In genomic region chr17:45253237-45253636, GRCh38 we compare ENCODE assay signal across 12 cellular contexts. TPM values are rescaled to one million over a fixed set of nuclear protein-coding genes. Genes with fewer than 3 reads are reported as not detected.
DNase-seq lines count a peak whose midpoint lies in the region; ATAC-seq, FAIRE-seq and TF ChIP-seq lines count a peak whose summit lies in the region.
"Not testable (repeated sequence)": the region's sequence is repeated elsewhere in the genome, so short reads cannot be mapped to it uniquely, and the experiment has no call there.
"Had no signal": no experiment of that assay in that cellular context is flagged by ENCODE, and none has a peak within 500 bp of the region (broad histone marks: within the 10 kb centered on the region; RNA-seq: fewer than 3 reads in every experiment).

No MANE protein-coding gene starts in this region.

- peaks cover 41% of the 10 kb centered on the region for H3K36me3 Mint-ChIP-seq in CD4-positive, alpha-beta T cell (ENCODE audit: low read depth)
- H3K36me3 Mint-ChIP-seq in activated CD4-positive, alpha-beta T cell treated with anti-CD3 and anti-CD28 coated beads, Interleukin-2, amount 10 ng/mL, durations not matched to agents 24 days and 14 days (ENCODE audit: low read depth), result peaks cover 24% of the 10 kb centered on the region
- H3K36me3 Mint-ChIP-seq in activated T-cell treated with anti-CD3 and anti-CD28 coated beads, Interleukin-2, amount 50 U/mL, for 72 hours (ENCODE audit: insufficient read depth in 2 of 2); activated naive CD8-positive, alpha-beta T cell; neural crest cell (ENCODE audit: low read depth): not testable (repeated sequence)

- H3K18ac ChIP-seq in H1 (ENCODE audit: extremely low read depth, low read length), result not testable (repeated sequence)

- POLR2A ChIA-PET in CD4-positive, alpha-beta T cell (lab: Charles Lee), result interaction anchor here (1.1 to 4.3 kb wide), 2 partner anchors 28 to 34 kb away, joined by 6 to 23 read pairs; no protein-coding TSS in a partner anchor
- POLR2A ChIA-PET in H1 (lab: Charles Lee; ENCODE audit: partially characterized antibody), result interaction anchor here (0.9 to 5.7 kb wide), 3 partner anchors 11 to 24 kb away, joined by 3 to 16 read pairs (median 3); no protein-coding TSS in a partner anchor

- TF ChIP-seq CTCF in CD4-positive, alpha-beta T cell (IDR thresholded peaks at IDR 0.05); Peyer's patch (IDR thresholded peaks at IDR 0.05); H1 (IDR thresholded peaks at IDR 0.05; ENCODE audit: control extremely low read depth in 1 of 3, insufficient read depth in 1 of 3, low read depth in 1 of 3, low read length in 3 of 3); neural crest cell (conservative IDR thresholded peaks at IDR 0.05); transverse colon (IDR thresholded peaks at IDR 0.05): not testable (repeated sequence)

- H3K27me3 Mint-ChIP-seq in CD4-positive, alpha-beta T cell; activated CD4-positive, alpha-beta T cell treated with anti-CD3 and anti-CD28 coated beads, Interleukin-2, amount 10 ng/mL, durations not matched to agents 24 days and 14 days; activated T-cell treated with anti-CD3 and anti-CD28 coated beads, Interleukin-2, amount 50 U/mL, for 72 hours (ENCODE audit: low read depth); activated naive CD8-positive, alpha-beta T cell; neural crest cell (ENCODE audit: low read depth): not testable (repeated sequence)

- peak overlapping the region; percentile 100 for H3K27ac Mint-ChIP-seq in CD4-positive, alpha-beta T cell
- H3K27ac Mint-ChIP-seq in activated CD4-positive, alpha-beta T cell treated with anti-CD3 and anti-CD28 coated beads, Interleukin-2, amount 10 ng/mL, durations not matched to agents 24 days and 14 days, result peak overlapping the region; percentile 73
- peak overlapping the region; percentile 68 for H3K27ac Mint-ChIP-seq in activated T-cell treated with anti-CD3 and anti-CD28 coated beads, Interleukin-2, amount 50 U/mL, for 72 hours
- H3K27ac Mint-ChIP-seq in activated naive CD8-positive, alpha-beta T cell, result peak overlapping the region; percentile 86
- H3K27ac Mint-ChIP-seq in neural crest cell (ENCODE audit: unreplicated experiment), result not testable (repeated sequence)

- H3K27ac ChIP-seq in CD4-positive, alpha-beta T cell (ENCODE audit: low read depth, low read length); H1 (ENCODE audit: low read depth, low read length): not testable (repeated sequence)
- H3K27ac ChIP-seq in Peyer's patch (peak overlapping the region in 3 of 4 donors; percentile 31 to 46 (median 46)), transverse colon (peak overlapping the region in 3 of 4 donors; percentile 2 to 56 (median 24))

- H3K4ac ChIP-seq in H1 (replicated peaks; ENCODE audit: insufficient read length, low read depth, low read length), result not testable (repeated sequence)

- not testable (repeated sequence) for ATAC-seq in CD4-positive, alpha-beta T cell (ENCODE audit: poor library complexity); activated T-cell treated with anti-CD3 and anti-CD28 coated beads, Interleukin-2, amount 50 U/mL, for 72 hours (replicated peaks in 1 of 2)

- FAIRE-seq in H1 (lab: Jason Lieb, UNC), result not testable (repeated sequence)

- peaks cover 79% of the 10 kb centered on the region for H3K4me1 Mint-ChIP-seq in CD4-positive, alpha-beta T cell (ENCODE audit: low read depth)
- peaks cover 53% of the 10 kb centered on the region for H3K4me1 Mint-ChIP-seq in activated CD4-positive, alpha-beta T cell treated with anti-CD3 and anti-CD28 coated beads, Interleukin-2, amount 10 ng/mL, durations not matched to agents 24 days and 14 days
- H3K4me1 Mint-ChIP-seq in activated T-cell treated with anti-CD3 and anti-CD28 coated beads, Interleukin-2, amount 50 U/mL, for 72 hours (ENCODE audit: low read depth), result peaks cover 67% of the 10 kb centered on the region
- peaks cover 74% of the 10 kb centered on the region for H3K4me1 Mint-ChIP-seq in activated naive CD8-positive, alpha-beta T cell (ENCODE audit: low read depth)
- H3K4me1 Mint-ChIP-seq in neural crest cell, result peaks cover 10% of the 10 kb centered on the region

- not testable (repeated sequence) for H3K23me2 ChIP-seq in H1 (ENCODE audit: low read depth, low read length)

- H3K9me3 ChIP-seq in CD4-positive, alpha-beta T cell (ENCODE audit: control insufficient read depth, low read length); Peyer's patch; H1 (ENCODE audit: insufficient read depth in 2 of 2, low read depth in 1 of 2, low read length in 1 of 2); transverse colon: not testable (repeated sequence)

- H3K56ac ChIP-seq in H1 (replicated peaks; ENCODE audit: insufficient read length, low read depth, low read length), result not testable (repeated sequence)

- TF ChIP-seq EP300 in H1 (IDR thresholded peaks at IDR 0.05; ENCODE audit: borderline replicate concordance in 1 of 2, low read depth in 2 of 2, low read length in 2 of 2); transverse colon (IDR thresholded peaks at IDR 0.05; ENCODE audit: low read depth): not testable (repeated sequence)

- H3K4me3 ChIP-seq in Peyer's patch; H1 (ENCODE audit: extremely low read depth in 1 of 4, insufficient read depth in 2 of 4, low read depth in 3 of 4, low read length in 4 of 4); transverse colon: not testable (repeated sequence)

- H3K9ac ChIP-seq in H1 (replicated peaks in 1 of 4; ENCODE audit: extremely low read depth in 1 of 4, low read depth in 3 of 4, low read length in 3 of 4), result not testable (repeated sequence)

- not testable (repeated sequence) for H4K91ac ChIP-seq in H1 (replicated peaks; ENCODE audit: insufficient read length, low read length)

- not testable (repeated sequence) for H3K79me2 ChIP-seq in H1 (ENCODE audit: control insufficient read depth in 1 of 2, insufficient read depth in 2 of 2, low read length in 2 of 2)

- H2BK5ac ChIP-seq in H1 (ENCODE audit: low read depth, low read length), result not testable (repeated sequence)

- TF ChIP-seq POLR2A in Peyer's patch (IDR thresholded peaks at IDR 0.05); H1 (IDR thresholded peaks at IDR 0.05; ENCODE audit: control extremely low read depth in 1 of 2, low read depth in 2 of 2, low read length in 2 of 2); transverse colon (IDR thresholded peaks at IDR 0.05): not testable (repeated sequence)

- intact Hi-C loops in CD4-positive, alpha-beta T cell (cut with DNase I, micrococcal nuclease); activated CD4-positive, alpha-beta T cell treated with anti-CD3 and anti-CD28 coated beads, Interleukin-2, amount 10 ng/mL, durations not matched to agents 24 days and 14 days (cut with micrococcal nuclease); transverse colon (cut with DNase I; ENCODE audit: low total_unique reads): not testable (repeated sequence)

- H2BK120ac ChIP-seq in H1 (replicated peaks; ENCODE audit: low read depth, low read length), result not testable (repeated sequence)

- not testable (repeated sequence) for H2BK15ac ChIP-seq in H1 (ENCODE audit: low read length)

- TF ChIP-seq RAD21 in H1 (IDR thresholded peaks at IDR 0.05 in 1 of 2, conservative IDR thresholded peaks at IDR 0.05 in 1 of 2; ENCODE audit: low read depth in 2 of 2, low read length in 2 of 2), result not testable (repeated sequence)

- H4K20me1 ChIP-seq in H1 (replicated peaks in 1 of 2; ENCODE audit: control insufficient read depth in 1 of 2, insufficient read depth in 2 of 2, low read length in 2 of 2), result not testable (repeated sequence)

- H3K4me2 ChIP-seq in H1 (ENCODE audit: insufficient read depth in 1 of 2, low read depth in 2 of 2, low read length in 2 of 2), result not testable (repeated sequence)

- H2AK5ac ChIP-seq in H1 (ENCODE audit: low read depth, low read length), result not testable (repeated sequence)

- not testable (repeated sequence) for DNase-seq in CD4-positive, alpha-beta T cell; Peyer's patch; activated CD4-positive, alpha-beta T cell treated with anti-CD3 and anti-CD28 coated beads, Interleukin-2, amount 10 ng/mL, durations not matched to agents 24 days and 14 days; activated T-cell treated with anti-CD3 and anti-CD28 coated beads, Interleukin-2, amount 50 U/mL, for 72 hours; H1 (ENCODE audit: low read depth in 1 of 2, low spot score in 2 of 2); neural crest cell (ENCODE audit: low read depth, low spot score); transverse colon

- CTCF ChIA-PET in CD4-positive, alpha-beta T cell (lab: Charles Lee), result interaction anchor here (2.0 to 2.7 kb wide), 2 partner anchors 10 to 34 kb away, joined by 6 to 10 read pairs; no protein-coding TSS in a partner anchor
- CTCF ChIA-PET in H1 (lab: Charles Lee; ENCODE audit: partially characterized antibody), result interaction anchor here (0.7 to 21.3 kb wide), 8 partner anchors 15 to 279 kb away, joined by 3 to 362 read pairs (median 4); partner anchors contain the start of gene FMNL1

- H2AFZ ChIP-seq in H1 (ENCODE audit: low read length), result not testable (repeated sequence)

- H3K36me3 ChIP-seq in Peyer's patch; H1 (ENCODE audit: control insufficient read depth in 2 of 4, insufficient read depth in 4 of 4, low read length in 3 of 4); transverse colon: not testable (repeated sequence)

- H3K14ac ChIP-seq in H1 (ENCODE audit: insufficient read length), result not testable (repeated sequence)

- peak overlapping the region; percentile 11; the same call in 1 of the 2 replicates for H4K8ac ChIP-seq in H1 (ENCODE audit: extremely low read depth, insufficient read depth, low read length)

- H3K4me3 Mint-ChIP-seq in CD4-positive, alpha-beta T cell, result not testable (repeated sequence)
- peak overlapping the region; percentile 67 for H3K4me3 Mint-ChIP-seq in activated CD4-positive, alpha-beta T cell treated with anti-CD3 and anti-CD28 coated beads, Interleukin-2, amount 10 ng/mL, durations not matched to agents 24 days and 14 days
- H3K4me3 Mint-ChIP-seq in activated T-cell treated with anti-CD3 and anti-CD28 coated beads, Interleukin-2, amount 50 U/mL, for 72 hours, result peak overlapping the region; percentile 27 to 66
- peak overlapping the region; percentile 62 for H3K4me3 Mint-ChIP-seq in activated naive CD8-positive, alpha-beta T cell
- peak overlapping the region; percentile 34 for H3K4me3 Mint-ChIP-seq in neural crest cell

- not testable (repeated sequence) for H3K9me3 Mint-ChIP-seq in CD4-positive, alpha-beta T cell; activated CD4-positive, alpha-beta T cell treated with anti-CD3 and anti-CD28 coated beads, Interleukin-2, amount 10 ng/mL, durations not matched to agents 24 days and 14 days; activated T-cell treated with anti-CD3 and anti-CD28 coated beads, Interleukin-2, amount 50 U/mL, for 72 hours; activated naive CD8-positive, alpha-beta T cell (ENCODE audit: low read depth); neural crest cell

- H2BK20ac ChIP-seq in H1 (ENCODE audit: low read length), result not testable (repeated sequence)

- H3K23ac ChIP-seq in H1 (ENCODE audit: insufficient read length), result not testable (repeated sequence)

- H3K79me1 ChIP-seq in H1 (ENCODE audit: low read depth, low read length), result not testable (repeated sequence)

- not testable (repeated sequence) for H4K5ac ChIP-seq in H1 (ENCODE audit: insufficient read length, low read depth, low read length)

- H2BK12ac ChIP-seq in H1 (ENCODE audit: low read depth, low read length), result not testable (repeated sequence)

- H3K27me3 ChIP-seq in CD4-positive, alpha-beta T cell (ENCODE audit: control insufficient read depth, insufficient read depth, low read length); Peyer's patch; H1 (replicated peaks in 1 of 4; ENCODE audit: control insufficient read depth in 3 of 4, extremely low read depth in 1 of 4, insufficient read depth in 3 of 4, low read length in 3 of 4); transverse colon: not testable (repeated sequence)

- in situ Hi-C loops in transverse colon (cut with MboI; ENCODE audit: low pct_ligation_motif_present in 1 of 4, low pct_unique_long_range_greater_than_20kb in 1 of 4, low sequenced_read_pairs in 3 of 4), result not testable (repeated sequence)

- 90% methylated on average over 7 of the region's 7 CpGs; no CpG with 5 or more reads in 1 of the 2 experiments for WGBS in H1 (ENCODE audit: extremely low coverage in 1 of 2, insufficient coverage in 1 of 2, insufficient read length in 1 of 2, insufficient replicate concordance in 2 of 2, low coverage in 1 of 2, low lambda C conversion rate in 2 of 2, missing lambda C conversion rate in 1 of 2), 2 experiments
- 88 to 94% methylated on average over 3 to 7 of the region's 7 CpGs for WGBS in transverse colon (ENCODE audit: low coverage in 1 of 2), 2 donors

- H3K4me1 ChIP-seq in Peyer's patch (peaks cover 0 to 14% (median 7%) of the 10 kb centered on the region in 4 donors), H1 (replicated peaks in 1 of 4; ENCODE audit: control insufficient read depth in 3 of 4, insufficient read depth in 4 of 4, low read length in 3 of 4) (peaks cover 3 to 22% (median 12%) of the 10 kb centered on the region in 4 experiments), transverse colon (peaks cover 0 to 11% (median 7%) of the 10 kb centered on the region in 4 donors)

RNA-seq across cellular contexts. Expression of gene SPATA32, which starts 8.7 kb away (rescaled TPM):
- under 1 TPM; 0.20 to 0.27 TPM for total RNA-seq in CD4-positive, alpha-beta T cell
- total RNA-seq in Peyer's patch (not detected), neural crest cell (0.23 and 0.25 TPM in 2 replicates), transverse colon (under 1 TPM in 1 of 4 donors, not detected in 3; 0.48 TPM)
- 0.28 and 0.40 TPM in 2 replicates for total RNA-seq in activated CD4-positive, alpha-beta T cell treated with anti-CD3 and anti-CD28 coated beads, Interleukin-2, amount 10 ng/mL, durations not matched to agents 24 days and 14 days
- total RNA-seq in activated T-cell treated with anti-CD3 and anti-CD28 coated beads, Interleukin-2, amount 50 U/mL, for 72 hours, result 1 to 10 TPM; 1.4 to 1.7 TPM
- total RNA-seq in H1 (2021; fragmentation: NEBNext Ultra II Directional; extraction: Animal tissue kit (Norgen Biotek cat#: 25700)), result not detected in 2 replicates
- 0.11 and 0.24 TPM in 2 replicates for polyA plus RNA-seq in H1 (2011; rRNA removed)
- polyA plus RNA-seq in H1 (2011; cell fraction: cytosol; rRNA removed), result 0.19 TPM
- 0.31 TPM for polyA plus RNA-seq in H1 (2011; cell fraction: nucleus; rRNA removed)
- polyA plus RNA-seq in H1 (2012, experiment 1 of 2), result 0.15 to 0.52 TPM (median 0.28 TPM) in 3 of 4 replicates, not detected in the other
- polyA plus RNA-seq in H1 (2012, experiment 2 of 2), result 0.13 TPM
- polyA plus RNA-seq in H1 (2013, experiment 1 of 2), result not detected
- polyA plus RNA-seq in H1 (2013, experiment 2 of 2), result 0.06 TPM
- polyA minus RNA-seq in H1 (2011; rRNA and poly(A)+ RNA removed), result 0.27 and 0.38 TPM in 2 replicates
- not detected for polyA minus RNA-seq in H1 (2011; cell fraction: cytosol; rRNA and poly(A)+ RNA removed)
- not detected for polyA minus RNA-seq in H1 (2011; cell fraction: nucleus; rRNA and poly(A)+ RNA removed)
- total RNA-seq: NCI-H460, Right ventricle myocardium superior, SJSA1 had no signal
- polyA plus RNA-seq: IMR-90 had no signal

RNA-seq across cellular contexts. Expression of gene FMNL1, which starts 31.6 kb away (rescaled TPM):
- 100 to 1,000 TPM; 378 to 387 TPM for total RNA-seq in CD4-positive, alpha-beta T cell
- total RNA-seq in Peyer's patch, result 10 to 100 TPM in 3 of 4 donors, 1 to 10 TPM in 1; 9.3 to 45.4 (median 15.8) TPM
- total RNA-seq in activated CD4-positive, alpha-beta T cell treated with anti-CD3 and anti-CD28 coated beads, Interleukin-2, amount 10 ng/mL, durations not matched to agents 24 days and 14 days, result 325 and 329 TPM in 2 replicates
- 100 to 1,000 TPM; 559 to 689 TPM for total RNA-seq in activated T-cell treated with anti-CD3 and anti-CD28 coated beads, Interleukin-2, amount 50 U/mL, for 72 hours
- total RNA-seq in H1 (2021; fragmentation: NEBNext Ultra II Directional; extraction: Animal tissue kit (Norgen Biotek cat#: 25700)), result 8.6 and 9.8 TPM in 2 replicates
- polyA plus RNA-seq in H1 (2011; rRNA removed), result 2.5 and 5.3 TPM in 2 replicates
- polyA plus RNA-seq in H1 (2011; cell fraction: cytosol; rRNA removed), result 3.5 TPM
- 17.2 TPM for polyA plus RNA-seq in H1 (2011; cell fraction: nucleus; rRNA removed)
- 6.9 to 11.7 TPM (median 8.4 TPM) in 4 replicates for polyA plus RNA-seq in H1 (2012, experiment 1 of 2)
- 7.1 TPM for polyA plus RNA-seq in H1 (2012, experiment 2 of 2)
- 6.8 TPM for polyA plus RNA-seq in H1 (2013, experiment 1 of 2)
- polyA plus RNA-seq in H1 (2013, experiment 2 of 2), result 7.0 TPM
- polyA minus RNA-seq in H1 (2011; rRNA and poly(A)+ RNA removed), result 1.9 and 2.8 TPM in 2 replicates
- polyA minus RNA-seq in H1 (2011; cell fraction: cytosol; rRNA and poly(A)+ RNA removed), result 3.7 TPM
- polyA minus RNA-seq in H1 (2011; cell fraction: nucleus; rRNA and poly(A)+ RNA removed), result 6.9 TPM
- total RNA-seq in neural crest cell, result 1.1 and 1.2 TPM in 2 replicates
- total RNA-seq in transverse colon, result 10 to 100 TPM in 2 of 4 donors, 1 to 10 TPM in 2; 1.2 to 17.5 (median 10.6) TPM
- total RNA-seq: SJSA1 had no signal
